In genomic region chr19:55641376-55642152, GRCh38 we compare ENCODE assay signal across 8 cellular contexts. TPM values are rescaled to one million over a fixed set of nuclear protein-coding genes. Genes with fewer than 3 reads are reported as not detected.
DNase-seq lines count a peak whose midpoint lies in the region; ATAC-seq and TF ChIP-seq lines count a peak whose summit lies in the region.

No MANE protein-coding gene starts in this region.

- TF ChIP-seq POLR2A in body of pancreas (IDR thresholded peaks at IDR 0.05) = peak in 2 of 3 donors; percentile 2 to 41

- H3K9me3 ChIP-seq in body of pancreas = no peaks in the 10 kb centered on the region

- peak; percentile 25 to 32 for DNase-seq in activated CD4-positive, alpha-beta T cell treated with anti-CD3 and anti-CD28 coated beads for 4 hours
- no peak for DNase-seq in activated CD4-positive, alpha-beta T cell treated with anti-CD3 and anti-CD28 coated beads for 1 hour
- DNase-seq in NCI-H69 (lab: John Stamatoyannopoulos, UW) = peak; percentile 74
- no peak for DNase-seq in body of pancreas
- peak; percentile 38 for DNase-seq in stimulated activated naive CD4-positive, alpha-beta T cell treated with Interleukin-2 at 50 U/mL for 16 hours (lab: John Stamatoyannopoulos, UW)
- no peak for DNase-seq in SKM-1 (lab: John Stamatoyannopoulos, UW; ENCODE audit: unreplicated experiment)
- no peak for DNase-seq in activated CD4-positive, CD25-positive, alpha-beta regulatory T cell treated with anti-CD3 and anti-CD28 coated beads, Interleukin-2, amount 50 U/mL, for 72 hours

- H3K4me1 ChIP-seq in body of pancreas = peaks cover 71% of the 10 kb centered on the region

- H3K4me3 ChIP-seq in body of pancreas = peak overlapping the region; percentile 82 to 92

- no peaks in the 10 kb centered on the region for H3K36me3 ChIP-seq in body of pancreas (replicated peaks in 1 of 2; ENCODE audit: insufficient read depth in 1 of 2, low read depth in 2 of 2)

- TF ChIP-seq CTCF in body of pancreas (IDR thresholded peaks at IDR 0.05) = no peak

- H3K27me3 ChIP-seq in body of pancreas (no peaks in the 10 kb centered on the region), layer of hippocampus (ENCODE audit: control insufficient read depth, insufficient read depth, low read length) (no peaks in the 10 kb centered on the region)

- 0 to 1% methylated on average over 31 of the region's 31 CpGs for WGBS in body of pancreas, 2 donors

- intact Hi-C loops in body of pancreas (cut with DNase I) = no loop called here

- ATAC-seq in body of pancreas = no peak

- H3K27ac ChIP-seq in body of pancreas = peak overlapping the region; percentile 79 to 94 (median 92)
- H3K27ac ChIP-seq in layer of hippocampus (ENCODE audit: low read depth, low read length) = peak overlapping the region; percentile 78

RNA-seq across cellular contexts. Expression of gene ZNF580, which starts 0.8 kb away (rescaled TPM):
- total RNA-seq in body of pancreas = 10 to 100 TPM; 29.7 to 36.1 TPM

RNA-seq across cellular contexts. Expression of gene ZNF581, which starts 1.9 kb away (rescaled TPM):
- 10 to 100 TPM; 16.8 to 20.2 TPM for total RNA-seq in body of pancreas

RNA-seq across cellular contexts. Expression of gene CCDC106, which starts 6.4 kb away (rescaled TPM):
- total RNA-seq in body of pancreas = 10 to 100 TPM in 1 of 2 donors, 1 to 10 TPM in 1; 5.9 to 15.0 TPM

RNA-seq across cellular contexts. Expression of gene U2AF2, which starts 13.3 kb away (rescaled TPM):
- 100 to 1,000 TPM in 1 of 2 donors, 10 to 100 TPM in 1; 53.4 to 106 TPM for total RNA-seq in body of pancreas

RNA-seq across cellular contexts. Expression of gene ZNF784, which starts 17.2 kb away (rescaled TPM):
- total RNA-seq in body of pancreas = 1 to 10 TPM; 6.9 to 9.6 TPM

Comparison
In these comparisons a context has a peak if more than half of its experiments do, and no peak if none do; other contexts are left out.
1. DNase-seq: peak in activated CD4-positive, alpha-beta T cell treated with anti-CD3 and anti-CD28 coated beads for 4 hours (2 of 2), NCI-H69 (single experiment) and stimulated activated naive CD4-positive, alpha-beta T cell treated with Interleukin-2 at 50 U/mL for 16 hours (single experiment); none in activated CD4-positive, alpha-beta T cell treated with anti-CD3 and anti-CD28 coated beads for 1 hour (single experiment), body of pancreas (0 of 4), SKM-1 (single experiment) and activated CD4-positive, CD25-positive, alpha-beta regulatory T cell treated with anti-CD3 and anti-CD28 coated beads, Interleukin-2, amount 50 U/mL, for 72 hours (single experiment).